28 cellular contexts compared by ENCODE assay signal in the genomic region with DNA sequence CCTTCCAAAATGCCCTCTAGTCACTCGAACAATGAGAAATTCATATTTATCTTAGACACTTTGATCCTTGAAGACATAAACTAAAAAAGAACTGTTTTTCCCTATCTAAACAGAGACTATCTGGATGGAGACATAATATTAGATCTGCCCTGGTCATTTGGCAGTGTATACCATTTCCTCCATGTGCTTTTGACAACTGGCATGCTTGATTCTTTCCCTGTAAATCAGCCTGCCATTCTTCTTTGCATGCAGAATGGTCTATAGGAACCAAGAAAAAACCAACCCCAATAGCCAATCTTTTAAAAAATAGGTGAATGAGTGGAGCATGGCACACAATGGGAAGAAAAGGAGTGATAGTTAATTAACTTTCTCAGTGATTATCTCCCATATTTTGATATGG.
"Had no signal": no experiment of that assay in that cellular context is flagged by ENCODE, and none has a peak within 500 bp of the region (broad histone marks: within the 10 kb centered on the region; RNA-seq: fewer than 3 reads in every experiment).

No MANE protein-coding gene starts in this region.

- DNase-seq: colonic mucosa; cortex of kidney; dermis blood vessel endothelial cell; dorsolateral prefrontal cortex; effector CD4-positive, alpha-beta T cell; effector CD8-positive, alpha-beta T cell; effector memory CD4-positive, alpha-beta T cell; effector memory CD8-positive, alpha-beta T cell; endodermal cell; erythroblast; esophagus squamous epithelium; foreskin fibroblast; foreskin keratinocyte; foreskin melanocyte; gastrocnemius medialis; glutamatergic neuron; head of caudate nucleus; heart left ventricle; heart right ventricle had no signal

- H3K4me3 ChIP-seq: colonic mucosa, coronary artery, dorsolateral prefrontal cortex, esophagus muscularis mucosa, esophagus squamous epithelium, gastrocnemius medialis, gastroesophageal sphincter, heart left ventricle, heart right ventricle had no signal

- ATAC-seq: effector memory CD8-positive, alpha-beta T cell; esophagus mucosa; foreskin keratinocyte; gastrocnemius medialis; gastroesophageal sphincter; heart left ventricle; heart right ventricle had no signal

- H3K4me1 ChIP-seq: colonic mucosa, esophagus muscularis mucosa, esophagus squamous epithelium, foreskin keratinocyte, gastrocnemius medialis, gastroesophageal sphincter, heart left ventricle, heart right ventricle had no signal

- H3K27me3 ChIP-seq: colonic mucosa, esophagus muscularis mucosa, esophagus squamous epithelium, foreskin keratinocyte, gastrocnemius medialis, gastroesophageal sphincter, heart left ventricle, heart right ventricle had no signal

- H3K36me3 ChIP-seq: colonic mucosa, esophagus muscularis mucosa, esophagus squamous epithelium, gastrocnemius medialis, gastroesophageal sphincter, heart left ventricle had no signal

- H3K9me3 ChIP-seq: colonic mucosa, esophagus muscularis mucosa, esophagus squamous epithelium, gastrocnemius medialis, gastroesophageal sphincter, heart left ventricle, heart right ventricle had no signal

- FAIRE-seq: colon, endometrium, endothelial cell of umbilical vein, frontal cortex had no signal

- H3K27ac ChIP-seq: colonic mucosa, coronary artery, dorsolateral prefrontal cortex, epithelial cell of prostate, esophagus muscularis mucosa, esophagus squamous epithelium, foreskin keratinocyte, gastrocnemius medialis, gastroesophageal sphincter, heart left ventricle, heart right ventricle had no signal
